In the genomic region with DNA sequence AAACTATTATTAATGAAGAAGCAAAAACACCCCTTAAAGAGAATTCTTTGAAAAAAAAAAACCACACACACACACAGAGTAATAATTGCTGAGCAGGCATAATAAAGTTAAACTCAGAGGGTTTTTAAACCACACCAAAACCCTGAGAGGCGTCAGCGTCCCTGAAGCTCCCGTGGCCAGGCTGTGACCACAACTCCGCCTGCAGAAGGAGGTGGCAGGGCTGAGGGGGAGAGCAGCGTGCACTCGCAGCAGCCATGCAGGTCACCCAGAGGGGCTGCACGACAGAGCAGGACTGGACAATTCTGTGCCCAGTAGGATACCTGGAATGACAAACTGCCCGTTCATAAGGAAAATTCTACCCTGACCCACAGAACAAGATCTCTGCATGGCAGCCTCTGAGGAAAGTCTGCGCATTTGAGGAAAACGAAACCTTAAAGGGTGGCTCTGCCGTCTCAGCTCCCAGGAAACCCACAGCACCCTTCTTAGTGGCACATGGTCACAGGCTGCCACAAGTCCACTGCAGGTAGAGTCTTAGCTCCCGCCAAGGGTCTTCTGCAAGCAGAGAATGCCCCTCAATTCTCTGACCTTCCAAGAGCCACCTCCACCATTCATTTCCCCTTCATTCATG, we compare ENCODE assay signal across 8 cellular contexts. TPM values are rescaled to one million over a fixed set of nuclear protein-coding genes. Genes with fewer than 3 reads are reported as not detected.
DNase-seq lines count a peak whose midpoint lies in the region; ATAC-seq and TF ChIP-seq lines count a peak whose summit lies in the region.

No MANE protein-coding gene starts in this region.

- POLR2A ChIA-PET in A673 (lab: Charles Lee; ENCODE audit: low non-redundant PET), result no interaction called here
- POLR2A ChIA-PET in activated CD4-positive, alpha-beta memory T cell treated with anti-CD3 and anti-CD28 coated beads, Interleukin-2, amount 10 ng/mL, durations not matched to agents 7 days and 5 days (lab: Charles Lee), result interaction anchor here (0.8 to 1.3 kb wide), 5 partner anchors 27 to 108 kb away, joined by 3 to 5 read pairs (median 3); no protein-coding TSS in a partner anchor

- H3K9me3 ChIP-seq in A673 (ENCODE audit: low read depth, low read length, poor library complexity, severe bottlenecking) (no peaks in the 10 kb centered on the region), gastroesophageal sphincter (no peaks in the 10 kb centered on the region)

- peaks cover 77% of the 10 kb centered on the region for H3K4me1 ChIP-seq in A673 (ENCODE audit: insufficient read depth, low read length, poor library complexity, severe bottlenecking)
- H3K4me1 ChIP-seq in gastroesophageal sphincter, result peaks cover 0 to 77% (median 8%) of the 10 kb centered on the region in 3 donors

- no TSS peak for BruUV-seq in A673 (replicated peaks; lab: Mats Ljungman, UMichigan)

- peaks cover 2% of the 10 kb centered on the region for H3K36me3 Mint-ChIP-seq in activated CD4-positive, alpha-beta memory T cell treated with anti-CD3 and anti-CD28 coated beads, Interleukin-2, amount 10 ng/mL, durations not matched to agents 7 days and 5 days (ENCODE audit: low read depth)

- CTCF ChIA-PET in A673 (lab: Charles Lee), result no interaction called here
- CTCF ChIA-PET in activated CD4-positive, alpha-beta memory T cell treated with anti-CD3 and anti-CD28 coated beads, Interleukin-2, amount 10 ng/mL, durations not matched to agents 7 days and 5 days (lab: Charles Lee), result interaction anchor here (3.4 kb wide), 1 partner anchor 44 kb away, joined by 17 read pairs; a partner anchor contains a TSS

- H3K4me3 ChIP-seq in A673 (ENCODE audit: low read depth, low read length, poor library complexity, severe bottlenecking), result peak overlapping the region; percentile 45
- peak overlapping the region; percentile 1 to 39 for H3K4me3 ChIP-seq in gastroesophageal sphincter

- H3K36me3 ChIP-seq in A673 (ENCODE audit: insufficient read depth, low read length, poor library complexity, severe bottlenecking), result no peaks in the 10 kb centered on the region
- H3K36me3 ChIP-seq in gastroesophageal sphincter, result no peaks in the 10 kb centered on the region

- H3K27ac ChIP-seq in A673 (ENCODE audit: low read depth, low read length, poor library complexity, severe bottlenecking) (peak overlapping the region; percentile 46), gastroesophageal sphincter (peak overlapping the region in 2 of 4 donors; percentile 7 to 10)

- peaks cover 11% of the 10 kb centered on the region for H3K27me3 Mint-ChIP-seq in activated CD4-positive, alpha-beta memory T cell treated with anti-CD3 and anti-CD28 coated beads, Interleukin-2, amount 10 ng/mL, durations not matched to agents 7 days and 5 days

- H3K27ac Mint-ChIP-seq in activated CD4-positive, alpha-beta memory T cell treated with anti-CD3 and anti-CD28 coated beads, Interleukin-2, amount 10 ng/mL, durations not matched to agents 7 days and 5 days, result no peak overlapping the region

- WGBS in gastroesophageal sphincter (ENCODE audit: low coverage in 1 of 2), 2 donors, result 70% methylated on average over 12 of the region's 12 CpGs; no CpG with 5 or more reads in 1 of the 2 donors

- H3K27me3 ChIP-seq in A673 (replicated peaks; ENCODE audit: insufficient read depth, low read depth, low read length, poor library complexity) (no peaks in the 10 kb centered on the region), gastroesophageal sphincter (no peaks in the 10 kb centered on the region)

- H3K9me3 Mint-ChIP-seq in activated CD4-positive, alpha-beta memory T cell treated with anti-CD3 and anti-CD28 coated beads, Interleukin-2, amount 10 ng/mL, durations not matched to agents 7 days and 5 days, result no peaks in the 10 kb centered on the region

- DNase-seq in A673 (ENCODE audit: low spot score) (no peak), OCI-M2 (lab: John Stamatoyannopoulos, UW; ENCODE audit: unreplicated experiment) (no peak)
- peak; percentile 87 for DNase-seq in activated CD4-positive, alpha-beta memory T cell treated with anti-CD3 and anti-CD28 coated beads, Interleukin-2, amount 10 ng/mL, durations not matched to agents 7 days and 5 days
- DNase-seq in stimulated activated CD4-positive, alpha-beta T cell treated with anti-CD3 and anti-CD28 coated beads, Interleukin-15, amount 100 ng/mL, for 24 hours, result peak; percentile 49

- no peak overlapping the region for H3K4me3 Mint-ChIP-seq in activated CD4-positive, alpha-beta memory T cell treated with anti-CD3 and anti-CD28 coated beads, Interleukin-2, amount 10 ng/mL, durations not matched to agents 7 days and 5 days

- TF ChIP-seq POLR2A in gastroesophageal sphincter (IDR thresholded peaks at IDR 0.05), result no peak

- intact Hi-C loops in A673 (cut with micrococcal nuclease; ENCODE audit: unreplicated experiment), result no loop called here

- peak; percentile 44 for ATAC-seq in HG02885 (IDR thresholded peaks at IDR 0.05; ENCODE audit: poor library complexity, unreplicated experiment)
- ATAC-seq in gastroesophageal sphincter, result peak; percentile 30
- ATAC-seq in GM19023 (IDR thresholded peaks at IDR 0.05; ENCODE audit: unreplicated experiment), result no peak
- no peak for ATAC-seq in HG02678 (IDR thresholded peaks at IDR 0.05; ENCODE audit: unreplicated experiment)

- H3K4me1 Mint-ChIP-seq in activated CD4-positive, alpha-beta memory T cell treated with anti-CD3 and anti-CD28 coated beads, Interleukin-2, amount 10 ng/mL, durations not matched to agents 7 days and 5 days, result peaks cover 23% of the 10 kb centered on the region

- no peak for TF ChIP-seq EP300 in gastroesophageal sphincter (IDR thresholded peaks at IDR 0.05)

- no peak for TF ChIP-seq CTCF in A673 (conservative IDR thresholded peaks at IDR 0.05; ENCODE audit: low read depth, low read length)
- no peak for TF ChIP-seq CTCF in gastroesophageal sphincter (IDR thresholded peaks at IDR 0.05)

RNA-seq across cellular contexts. Expression of a gene that starts 44.0 kb away (rescaled TPM):
- total RNA-seq in A673 (2021) (12.3 and 17.8 TPM in 2 replicates), gastroesophageal sphincter (10 to 100 TPM; 40.8 to 69.1 (median 63.2) TPM)
- 1 to 10 TPM; 2.1 TPM for total RNA-seq in activated CD4-positive, alpha-beta memory T cell treated with anti-CD3 and anti-CD28 coated beads, Interleukin-2, amount 10 ng/mL, durations not matched to agents 7 days and 5 days

Comparison
In these comparisons a context has a peak if more than half of its experiments do, and no peak if none do; other contexts are left out.
1. DNase-seq: peak in activated CD4-positive, alpha-beta memory T cell treated with anti-CD3 and anti-CD28 coated beads, Interleukin-2, amount 10 ng/mL, durations not matched to agents 7 days and 5 days (single experiment) and stimulated activated CD4-positive, alpha-beta T cell treated with anti-CD3 and anti-CD28 coated beads, Interleukin-15, amount 100 ng/mL, for 24 hours (single experiment); none in A673 (single experiment) and OCI-M2 (single experiment).
2. ATAC-seq: peak in HG02885 (single experiment) and gastroesophageal sphincter (single experiment); none in GM19023 (single experiment) and HG02678 (single experiment).